Comparison of ENCODE assay signal across 9 cellular contexts in the genomic region with DNA sequence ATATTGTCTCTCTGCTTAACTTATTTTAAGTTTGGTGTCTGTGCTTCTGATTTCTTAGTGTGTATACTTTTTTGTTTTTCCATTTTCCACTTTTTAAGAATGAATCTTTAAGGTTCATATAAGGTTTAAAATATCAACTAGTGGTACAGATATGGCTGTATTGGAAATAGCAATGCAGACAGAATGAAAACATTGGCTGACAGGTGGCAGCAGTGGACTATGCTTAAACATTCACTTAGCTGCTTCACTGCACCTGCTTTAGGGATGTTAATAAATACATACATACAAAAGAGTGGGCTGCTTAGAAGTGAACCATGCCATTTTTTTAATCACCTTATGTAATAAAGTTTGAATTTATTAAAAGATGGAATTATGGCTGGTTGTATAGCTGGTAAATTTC. TPM values are rescaled to one million over a fixed set of nuclear protein-coding genes. Genes with fewer than 3 reads are reported as not detected.
A peak's percentile ranks its signal among the peaks of the same experiment; 100 is the strongest.
DNase-seq lines count a peak whose midpoint lies in the region; ATAC-seq and TF ChIP-seq lines count a peak whose summit lies in the region.
"Had no signal": no experiment of that assay in that cellular context is flagged by ENCODE, and none has a peak within 500 bp of the region (broad histone marks: within the 10 kb centered on the region; RNA-seq: fewer than 3 reads in every experiment).

No MANE protein-coding gene starts in this region.

- H3K9me3 Mint-ChIP-seq in MCF 10A (ENCODE audit: unreplicated experiment) = no peaks in the 10 kb centered on the region
- H3K9me3 Mint-ChIP-seq: naive thymus-derived CD8-positive, alpha-beta T cell had no signal

- H3K27me3 ChIP-seq in breast epithelium (no peaks in the 10 kb centered on the region), RWPE2 (ENCODE audit: insufficient read depth, poor library complexity, severe bottlenecking) (no peaks in the 10 kb centered on the region)

- peaks cover 43% of the 10 kb centered on the region for H3K36me3 Mint-ChIP-seq in MCF 10A (ENCODE audit: insufficient read depth, unreplicated experiment)

- no peak overlapping the region for H3K4me3 Mint-ChIP-seq in MCF 10A (ENCODE audit: unreplicated experiment)
- H3K4me3 Mint-ChIP-seq: naive thymus-derived CD8-positive, alpha-beta T cell had no signal

- BruUV-seq in MCF 10A (replicated peaks; lab: Mats Ljungman, UMichigan) = no TSS peak

- peak; percentile 21 for DNase-seq in MCF 10A (ENCODE audit: unreplicated experiment)
- DNase-seq in breast epithelium (ENCODE audit: low spot score in 2 of 2) = no peak
- no peak for DNase-seq in RWPE2 (ENCODE audit: low spot score)
- no peak for DNase-seq in left lobe of liver (ENCODE audit: low spot score)
- no peak for DNase-seq in foreskin melanocyte
- no peak for DNase-seq in NK-92 treated with Interleukin-12 subunit alpha and Interleukin-12 subunit beta, amount 100 ng/mL, for 24 hours (lab: John Stamatoyannopoulos, UW)
- DNase-seq in sciatic nerve (ENCODE audit: low spot score) = no peak

- no peak for TF ChIP-seq CTCF in MCF 10A (IDR thresholded peaks at IDR 0.05; ENCODE audit: unreplicated experiment)
- no peak for TF ChIP-seq CTCF in breast epithelium (IDR thresholded peaks at IDR 0.05)
- peak; percentile 24 for TF ChIP-seq CTCF in RWPE2 (IDR thresholded peaks at IDR 0.05; ENCODE audit: poor library complexity, severe bottlenecking)

- H3K9me3 ChIP-seq in breast epithelium (no peaks in the 10 kb centered on the region), RWPE2 (ENCODE audit: severe bottlenecking) (no peaks in the 10 kb centered on the region)

- H3K4me1 ChIP-seq in breast epithelium (no peaks in the 10 kb centered on the region), RWPE2 (ENCODE audit: insufficient read depth, poor library complexity, severe bottlenecking) (no peaks in the 10 kb centered on the region)

- no peak overlapping the region for H3K27ac ChIP-seq in breast epithelium
- H3K27ac ChIP-seq in RWPE2 (ENCODE audit: poor library complexity, severe bottlenecking) = no peak overlapping the region

- CTCF ChIA-PET in MCF 10A (lab: Yijun Ruan, JAX) = interaction anchor here (0.9 to 1.9 kb wide), 6 partner anchors 11 to 127 kb away, joined by 3 to 8 read pairs (median 6); no protein-coding TSS in a partner anchor

- no peaks in the 10 kb centered on the region for H3K27me3 Mint-ChIP-seq in MCF 10A (ENCODE audit: insufficient read depth, unreplicated experiment)
- H3K27me3 Mint-ChIP-seq: naive thymus-derived CD8-positive, alpha-beta T cell had no signal

- POLR2A ChIA-PET in MCF 10A (lab: Yijun Ruan, JAX) = interaction anchor here (0.6 to 1.5 kb wide), 5 partner anchors 10 to 86 kb away, joined by 3 to 9 read pairs (median 3); no protein-coding TSS in a partner anchor

- H3K4me3 ChIP-seq in breast epithelium = no peak overlapping the region
- no peak overlapping the region for H3K4me3 ChIP-seq in RWPE2 (ENCODE audit: severe bottlenecking)

- intact Hi-C loops in MCF 10A (cut with micrococcal nuclease) = no loop called here
- intact Hi-C loops in breast epithelium (cut with DNase I; ENCODE audit: low total_unique reads) = no loop called here
- intact Hi-C loops in sciatic nerve (cut with DNase I) = no loop called here

- H3K27ac Mint-ChIP-seq in MCF 10A (ENCODE audit: low read depth, unreplicated experiment) = no peak overlapping the region

- H3K36me3 ChIP-seq in breast epithelium (no peaks in the 10 kb centered on the region), RWPE2 (ENCODE audit: low read depth) (peaks cover 44% of the 10 kb centered on the region)

- ATAC-seq in HG02981 (IDR thresholded peaks at IDR 0.05; ENCODE audit: unreplicated experiment) (peak; percentile 82), RWPE2 (ENCODE audit: low read depth) (no peak), left lobe of liver (peak; percentile 66), sciatic nerve (no peak)

- no peaks in the 10 kb centered on the region for H3K4me1 Mint-ChIP-seq in MCF 10A (ENCODE audit: insufficient read depth, unreplicated experiment)

- TF ChIP-seq POLR2A in breast epithelium (IDR thresholded peaks at IDR 0.05) = no peak

RNA-seq across cellular contexts. Expression of gene TM9SF2, which starts 27.3 kb away (rescaled TPM):
- 71.1 and 77.0 TPM in 2 replicates for total RNA-seq in MCF 10A (2022)
- 100 to 1,000 TPM in 2 of 3 donors, 10 to 100 TPM in 1; 95.1 to 155 (median 107) TPM for total RNA-seq in breast epithelium
- total RNA-seq in left lobe of liver = 90.8 TPM
- total RNA-seq in sciatic nerve = 84.3 TPM

Comparison
In these comparisons a context has a peak if more than half of its experiments do, and no peak if none do; other contexts are left out.
1. ATAC-seq: peak in HG02981 (single experiment) and left lobe of liver (single experiment); none in RWPE2 (single experiment) and sciatic nerve (single experiment).